16 cellular contexts compared by ENCODE assay signal in the genomic region with DNA sequence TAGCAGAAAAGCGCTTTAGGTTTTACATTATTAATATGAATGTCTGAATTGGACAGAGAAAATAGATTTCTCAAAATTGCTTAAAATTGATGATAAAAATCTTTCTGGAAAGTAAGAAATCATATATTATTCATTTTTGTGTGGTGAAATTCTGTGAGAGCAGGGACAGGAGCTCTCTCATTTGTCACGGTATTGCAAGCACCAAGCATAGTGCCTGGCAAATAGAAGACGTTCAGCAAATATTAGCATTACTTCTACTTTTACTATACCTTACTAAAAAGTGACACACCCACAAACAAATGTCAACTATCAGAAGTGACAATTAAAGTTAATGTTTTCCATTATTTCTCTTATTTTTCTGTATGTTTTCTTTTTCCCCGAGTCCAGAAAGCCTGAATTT.
DNase-seq lines count a peak whose midpoint lies in the region; ATAC-seq, FAIRE-seq and TF ChIP-seq lines count a peak whose summit lies in the region.
"Had no signal": no experiment of that assay in that cellular context is flagged by ENCODE, and none has a peak within 500 bp of the region (broad histone marks: within the 10 kb centered on the region; RNA-seq: fewer than 3 reads in every experiment).

No MANE protein-coding gene starts in this region.

- no peak overlapping the region for H3K4ac ChIP-seq in mesenchymal stem cell (ENCODE audit: low read depth in 1 of 2, low read length in 2 of 2)

- peak; percentile 41 for FAIRE-seq in H54 (lab: Jason Lieb, UNC)
- FAIRE-seq: A204.1, GM18507 had no signal

- H3K36me3 Mint-ChIP-seq in CD14-positive monocyte, result peaks cover 9 to 11% of the 10 kb centered on the region in 2 donors
- H3K36me3 Mint-ChIP-seq in endodermal cell (ENCODE audit: low read depth), result no peaks in the 10 kb centered on the region

- H2AK5ac ChIP-seq in mesenchymal stem cell (ENCODE audit: low read length, severe bottlenecking), result no peak overlapping the region

- no peak overlapping the region for H2BK15ac ChIP-seq in mesenchymal stem cell (ENCODE audit: low read depth, poor library complexity, severe bottlenecking)

- H3K4me3 ChIP-seq in body of pancreas, result no peak overlapping the region
- H3K4me3 ChIP-seq in mesenchymal stem cell (ENCODE audit: insufficient read depth in 1 of 2, low read depth in 1 of 2, low read length in 2 of 2), result peak overlapping the region in 1 of 2 experiments; percentile 20
- no peak overlapping the region for H3K4me3 ChIP-seq in subcutaneous abdominal adipose tissue (ENCODE audit: low read depth in 1 of 5, low read length in 5 of 5)
- no peak overlapping the region for H3K4me3 ChIP-seq in endodermal cell (ENCODE audit: low read length)
- H3K4me3 ChIP-seq: GM12878, GM23248 had no signal

- H3K9me3 ChIP-seq in body of pancreas (no peaks in the 10 kb centered on the region), mesenchymal stem cell (ENCODE audit: control insufficient read depth, low read length) (no peaks in the 10 kb centered on the region), subcutaneous abdominal adipose tissue (ENCODE audit: control insufficient read depth in 5 of 5, low read length in 5 of 5) (no peaks in the 10 kb centered on the region), endodermal cell (ENCODE audit: control insufficient read depth, low read length) (peaks cover 3% of the 10 kb centered on the region)
- H3K9me3 ChIP-seq: BE2C had no signal

- H3K4me3 Mint-ChIP-seq in CD14-positive monocyte (no peak overlapping the region), endodermal cell (no peak overlapping the region)
- H3K4me3 Mint-ChIP-seq: CD8-positive, alpha-beta T cell had no signal

- peaks cover 0 to 4% (median 3%) of the 10 kb centered on the region in 7 donors for H3K9me3 Mint-ChIP-seq in CD14-positive monocyte
- H3K9me3 Mint-ChIP-seq in endodermal cell, result peaks cover 3% of the 10 kb centered on the region
- H3K9me3 Mint-ChIP-seq: CD8-positive, alpha-beta T cell had no signal

- H3K4me1 Mint-ChIP-seq in CD14-positive monocyte (peaks cover 2% of the 10 kb centered on the region), endodermal cell (no peaks in the 10 kb centered on the region)

- H3K4me2 ChIP-seq in mesenchymal stem cell (ENCODE audit: low read length, poor library complexity, severe bottlenecking), result no peak overlapping the region

- H3K9ac ChIP-seq in mesenchymal stem cell (ENCODE audit: low read length) (peak overlapping the region; percentile 71), subcutaneous abdominal adipose tissue (ENCODE audit: low read length in 5 of 5) (peak overlapping the region in 2 of 5 donors; percentile 47 to 66), endodermal cell (ENCODE audit: extremely low read depth, low read length, poor library complexity, severe bottlenecking) (no peak overlapping the region)
- H3K9ac ChIP-seq: GM23248 had no signal

- no peak overlapping the region for H2BK12ac ChIP-seq in mesenchymal stem cell (ENCODE audit: low read length in 2 of 2)

- 38 to 49% methylated on average over 4 of the region's 4 CpGs for WGBS in body of pancreas, 2 donors
- WGBS in mesenchymal stem cell, result 100% methylated on average over 1 of the region's 4 CpGs
- 92% methylated on average over 4 of the region's 4 CpGs; no CpG with 5 or more reads in 1 of the 2 experiments for WGBS in endodermal cell (ENCODE audit: insufficient coverage in 1 of 2, insufficient read length in 1 of 2), 2 experiments

- no peak for TF ChIP-seq CTCF in body of pancreas (IDR thresholded peaks at IDR 0.05)
- TF ChIP-seq CTCF in CD14-positive monocyte (IDR thresholded peaks at IDR 0.05), result no peak
- TF ChIP-seq CTCF in endodermal cell (conservative IDR thresholded peaks at IDR 0.05), result no peak

- H3K27ac Mint-ChIP-seq in CD14-positive monocyte, result no peak overlapping the region
- H3K27ac Mint-ChIP-seq in endodermal cell, result no peak overlapping the region
- H3K27ac Mint-ChIP-seq: CD8-positive, alpha-beta T cell had no signal

- H3K27me3 ChIP-seq in body of pancreas (no peaks in the 10 kb centered on the region), mesenchymal stem cell (ENCODE audit: control insufficient read depth in 1 of 2, insufficient read depth in 1 of 2, low read length in 2 of 2) (no peaks in the 10 kb centered on the region), subcutaneous abdominal adipose tissue (ENCODE audit: control insufficient read depth in 5 of 5, insufficient read depth in 4 of 5, low read length in 5 of 5) (no peaks in the 10 kb centered on the region), endodermal cell (ENCODE audit: control insufficient read depth, insufficient read depth, low read length, poor library complexity, severe bottlenecking) (no peaks in the 10 kb centered on the region)
- H3K27me3 ChIP-seq: BE2C had no signal

- no peak overlapping the region for H3K18ac ChIP-seq in mesenchymal stem cell (ENCODE audit: low read depth in 1 of 2, low read length in 2 of 2)

- no peak overlapping the region for H3K23ac ChIP-seq in mesenchymal stem cell (ENCODE audit: low read length in 2 of 2)

- DNase-seq in H54 (ENCODE audit: insufficient read length, low spot score) (no peak), body of pancreas (no peak), mesenchymal stem cell (no peak), CD14-positive monocyte (ENCODE audit: low spot score) (no peak), endodermal cell (no peak)
- DNase-seq in stimulated activated CD4-positive, alpha-beta T cell treated with anti-CD3 and anti-CD28 coated beads, Interleukin-12 subunit alpha, Interleukin-12 subunit beta, amount 100 ng/mL, for 4 hours, result no peak
- DNase-seq: BE2C; CD8-positive, alpha-beta T cell; DMS79; H7 had no signal

- no peak overlapping the region for H2BK5ac ChIP-seq in mesenchymal stem cell (ENCODE audit: low read depth, low read length, poor library complexity, severe bottlenecking)

- ATAC-seq in body of pancreas, result peak; percentile 51
- ATAC-seq: CD8-positive, alpha-beta T cell; GM12878 had no signal

- H3K27ac ChIP-seq in body of pancreas, result peak overlapping the region; percentile 63 to 83 (median 78)
- no peak overlapping the region for H3K27ac ChIP-seq in mesenchymal stem cell (ENCODE audit: low read length, poor library complexity, severe bottlenecking)
- peak overlapping the region; percentile 35 for H3K27ac ChIP-seq in subcutaneous abdominal adipose tissue (ENCODE audit: low read depth, low read length)
- H3K27ac ChIP-seq in endodermal cell (ENCODE audit: low read depth, low read length), result no peak overlapping the region
- H3K27ac ChIP-seq: C4-2B, GM23248 had no signal

- no peak overlapping the region for H2AFZ ChIP-seq in mesenchymal stem cell (ENCODE audit: low read depth, low read length)
- H2AFZ ChIP-seq: GM23248 had no signal

- no peaks in the 10 kb centered on the region for H3K27me3 Mint-ChIP-seq in CD14-positive monocyte (ENCODE audit: low read depth in 3 of 3)
- H3K27me3 Mint-ChIP-seq in endodermal cell (ENCODE audit: insufficient read depth), result no peaks in the 10 kb centered on the region

- TF ChIP-seq POLR2A in H54 (IDR thresholded peaks at IDR 0.05; ENCODE audit: low read depth, low read length) (no peak), body of pancreas (IDR thresholded peaks at IDR 0.05) (no peak)

- intact Hi-C loops in body of pancreas (cut with DNase I) (no loop called here), CD14-positive monocyte (cut with micrococcal nuclease) (no loop called here)

- H4K91ac ChIP-seq in mesenchymal stem cell (ENCODE audit: low read length), result no peak overlapping the region

- no peak overlapping the region for H2BK120ac ChIP-seq in mesenchymal stem cell (ENCODE audit: low read depth, low read length)

- H3K79me1 ChIP-seq in mesenchymal stem cell (replicated peaks; ENCODE audit: low read length, poor library complexity, severe bottlenecking), result no peaks in the 10 kb centered on the region

- H3K4me1 ChIP-seq in body of pancreas, result peaks cover 16% of the 10 kb centered on the region
- no peaks in the 10 kb centered on the region for H3K4me1 ChIP-seq in mesenchymal stem cell (ENCODE audit: control insufficient read depth, insufficient read depth, low read depth, low read length)
- peaks cover 0 to 14% (median 6%) of the 10 kb centered on the region in 5 donors for H3K4me1 ChIP-seq in subcutaneous abdominal adipose tissue (ENCODE audit: control insufficient read depth in 5 of 5, insufficient read depth in 5 of 5, low read length in 5 of 5)
- H3K4me1 ChIP-seq in endodermal cell (ENCODE audit: control insufficient read depth, insufficient read depth, low read length), result no peaks in the 10 kb centered on the region
- H3K4me1 ChIP-seq: BE2C had no signal

- no peak overlapping the region for H3K14ac ChIP-seq in mesenchymal stem cell (ENCODE audit: low read length in 2 of 2)

- H3K36me3 ChIP-seq in body of pancreas (replicated peaks in 1 of 2; ENCODE audit: insufficient read depth in 1 of 2, low read depth in 2 of 2) (no peaks in the 10 kb centered on the region), mesenchymal stem cell (ENCODE audit: control insufficient read depth in 1 of 2, insufficient read depth in 2 of 2, low read depth in 1 of 2, low read length in 2 of 2) (no peaks in the 10 kb centered on the region), subcutaneous abdominal adipose tissue (ENCODE audit: control insufficient read depth in 5 of 5, insufficient read depth in 5 of 5, low read length in 5 of 5) (no peaks in the 10 kb centered on the region), endodermal cell (ENCODE audit: control insufficient read depth, insufficient read depth, low read length) (no peaks in the 10 kb centered on the region)
- H3K36me3 ChIP-seq: BE2C had no signal

- no peak overlapping the region for H4K8ac ChIP-seq in mesenchymal stem cell (ENCODE audit: low read length)

Comparison
In these comparisons a context has a peak if more than half of its experiments do, and no peak if none do; other contexts are left out.
1. H3K27ac ChIP-seq: peak in body of pancreas (4 of 4) and subcutaneous abdominal adipose tissue (single experiment); none in mesenchymal stem cell (single experiment) and endodermal cell (single experiment).